Comparison of ENCODE assay signal across 8 cellular contexts in the genomic region with DNA sequence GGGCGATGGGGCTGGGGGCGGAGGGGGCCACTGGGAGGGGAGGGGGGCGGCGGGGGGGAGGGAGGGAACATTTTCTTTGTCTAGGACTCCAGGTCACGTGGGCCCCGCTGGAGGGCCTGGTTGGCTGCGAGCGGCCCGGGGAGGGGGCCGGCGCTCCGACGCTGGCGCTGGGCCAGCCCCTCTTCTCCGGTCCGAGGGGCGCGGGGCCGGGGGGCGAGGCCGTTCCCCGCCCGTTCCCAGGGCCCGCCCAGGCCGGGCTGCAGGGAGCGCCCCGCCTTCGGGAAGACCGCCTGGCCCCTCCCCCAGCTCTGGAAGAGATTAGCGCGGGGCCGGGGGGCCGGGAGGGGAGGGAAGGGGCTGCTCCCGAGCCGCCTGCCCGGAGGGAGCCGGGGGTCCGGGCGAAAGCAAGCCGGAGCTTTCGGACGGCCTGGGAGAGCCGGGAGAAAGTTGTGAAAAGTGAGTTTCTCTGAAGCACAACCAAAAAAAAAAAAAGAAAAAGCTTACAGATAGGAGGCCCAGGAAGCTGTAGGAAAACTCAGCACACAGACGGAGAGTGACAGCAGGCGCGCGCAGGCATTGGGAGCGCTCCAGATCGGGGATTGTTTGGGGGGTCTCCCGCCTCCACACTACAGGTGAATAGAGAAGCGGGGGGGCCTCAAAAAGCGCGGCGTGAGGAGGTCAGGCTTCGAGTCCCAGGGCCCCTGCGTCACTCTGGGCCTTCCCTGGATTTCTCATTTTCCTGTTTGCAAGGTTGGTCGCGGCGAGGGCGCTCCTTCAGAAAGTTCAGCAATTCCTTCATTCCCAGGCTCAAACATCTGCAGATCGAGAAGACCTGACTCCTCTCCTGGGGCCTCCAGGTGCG.
A peak's percentile ranks its signal among the peaks of the same experiment; 100 is the strongest.
DNase-seq lines count a peak whose midpoint lies in the region; ATAC-seq and TF ChIP-seq lines count a peak whose summit lies in the region.

No MANE protein-coding gene starts in this region.

- intact Hi-C loops in aorta (cut with DNase I), result no loop called here

- no peaks in the 10 kb centered on the region for H3K9me3 ChIP-seq in osteoblast (ENCODE audit: low read depth, low read length)
- H3K9me3 ChIP-seq in aorta (ENCODE audit: control insufficient read depth, low read length), result no peaks in the 10 kb centered on the region

- no peaks in the 10 kb centered on the region for H3K79me2 ChIP-seq in osteoblast (ENCODE audit: insufficient read depth, low read length)

- TF ChIP-seq CTCF in foreskin keratinocyte (conservative IDR thresholded peaks at IDR 0.05) (no peak), osteoblast (IDR thresholded peaks at IDR 0.05; ENCODE audit: extremely low read depth, low read depth, low read length) (no peak)

- 5 to 8% methylated on average over 40 to 59 of the region's 62 CpGs for WGBS in aorta, 2 donors

- H4K20me1 ChIP-seq in osteoblast (ENCODE audit: insufficient read depth, low read length), result peaks cover 2% of the 10 kb centered on the region

- DNase-seq in COR-L47 (lab: John Stamatoyannopoulos, UW) (peak; percentile 90), NCI-H774 (lab: John Stamatoyannopoulos, UW) (peak; percentile 71), foreskin keratinocyte (no peak), osteoblast (ENCODE audit: insufficient read length, low spot score, missing footprints) (peak; percentile 96), aorta (peak; percentile 76 to 81), NCI-H2196 (lab: John Stamatoyannopoulos, UW; ENCODE audit: unreplicated experiment) (no peak)
- peak; percentile 44 for DNase-seq in activated T-helper 9 cell treated with anti-CD3 and anti-CD28 coated beads, Interleukin-2, amount 50 U/mL, for 16 hours (ENCODE audit: low read depth)

- H3K4me3 ChIP-seq in osteoblast (ENCODE audit: insufficient read depth, low read length) (peak overlapping the region; percentile 72), aorta (ENCODE audit: low read length in 2 of 2) (peak overlapping the region; percentile 53 to 60)

- H2AFZ ChIP-seq in osteoblast (ENCODE audit: low read length), result peak overlapping the region; percentile 76

- peak overlapping the region; percentile 78 for H3K4me2 ChIP-seq in osteoblast (ENCODE audit: insufficient read depth, low read length)

- H3K27me3 ChIP-seq in foreskin keratinocyte, result no peaks in the 10 kb centered on the region
- no peaks in the 10 kb centered on the region for H3K27me3 ChIP-seq in osteoblast (ENCODE audit: insufficient read depth, low read length)
- H3K27me3 ChIP-seq in aorta (ENCODE audit: control insufficient read depth in 1 of 2, insufficient read depth in 2 of 2, low read length in 1 of 2), result no peaks in the 10 kb centered on the region

- ATAC-seq in HG02759 (IDR thresholded peaks at IDR 0.05; ENCODE audit: unreplicated experiment) (peak; percentile 57), foreskin keratinocyte (peak; percentile 40), aorta (ENCODE audit: low FRiP score) (peak; percentile 69)

- no peaks in the 10 kb centered on the region for H3K36me3 ChIP-seq in osteoblast (ENCODE audit: insufficient read depth, low read length)
- no peaks in the 10 kb centered on the region for H3K36me3 ChIP-seq in aorta (ENCODE audit: control insufficient read depth in 1 of 2, insufficient read depth in 2 of 2, low read length in 1 of 2)

- H3K4me1 ChIP-seq in foreskin keratinocyte, result no peaks in the 10 kb centered on the region
- H3K4me1 ChIP-seq in osteoblast (ENCODE audit: insufficient read depth, low read length), result peaks cover 20% of the 10 kb centered on the region
- peaks cover 0 to 2% of the 10 kb centered on the region in 2 donors for H3K4me1 ChIP-seq in aorta (ENCODE audit: control insufficient read depth in 1 of 2, insufficient read depth in 2 of 2, low read length in 2 of 2)

- H3K27ac ChIP-seq in foreskin keratinocyte (no peak overlapping the region), osteoblast (ENCODE audit: low read depth, low read length) (peak overlapping the region; percentile 12), aorta (ENCODE audit: low read depth in 1 of 2, low read length in 2 of 2) (no peak overlapping the region)

Comparison
In these comparisons a context has a peak if more than half of its experiments do, and no peak if none do; other contexts are left out.
1. DNase-seq: peak in COR-L47 (single experiment), NCI-H774 (single experiment), activated T-helper 9 cell treated with anti-CD3 and anti-CD28 coated beads, Interleukin-2, amount 50 U/mL, for 16 hours (single experiment), osteoblast (single experiment) and aorta (2 of 2); none in foreskin keratinocyte (0 of 2) and NCI-H2196 (single experiment).
2. Peak in every context shown above with its lines, with median percentiles within 50 percentile points of each other: ATAC-seq.